9 cellular contexts compared by ENCODE assay signal in genomic region chr2:37390777-37391176, GRCh38. TPM values are rescaled to one million over a fixed set of nuclear protein-coding genes. Genes with fewer than 3 reads are reported as not detected.
DNase-seq lines count a peak whose midpoint lies in the region; ATAC-seq and TF ChIP-seq lines count a peak whose summit lies in the region.
"Had no signal": no experiment of that assay in that cellular context is flagged by ENCODE, and none has a peak within 500 bp of the region (broad histone marks: within the 10 kb centered on the region; RNA-seq: fewer than 3 reads in every experiment).

No MANE protein-coding gene starts in this region.

- no peak for TF ChIP-seq POLR2A in esophagus muscularis mucosa (IDR thresholded peaks at IDR 0.05; ENCODE audit: low read depth)

- peak overlapping the region; percentile 32 for H3K23ac ChIP-seq in mesendoderm (ENCODE audit: low read length)

- H3K79me1 ChIP-seq in mesendoderm (ENCODE audit: low read length) = no peaks in the 10 kb centered on the region

- H3K9me3 Mint-ChIP-seq in CD8-positive, alpha-beta memory T cell = no peaks in the 10 kb centered on the region

- peak overlapping the region; percentile 93 for H2BK5ac ChIP-seq in mesendoderm (ENCODE audit: low read length)

- peak overlapping the region in 4 of 7 donors; percentile 10 to 72 (median 53) for H3K4me3 Mint-ChIP-seq in CD8-positive, alpha-beta memory T cell
- H3K4me3 Mint-ChIP-seq in T-helper 17 cell = peak overlapping the region; percentile 81

- peaks cover 0 to 3% (median 2%) of the 10 kb centered on the region in 3 donors for H3K4me1 Mint-ChIP-seq in CD8-positive, alpha-beta memory T cell
- peaks cover 20% of the 10 kb centered on the region for H3K4me1 Mint-ChIP-seq in T-helper 17 cell

- POLR2A ChIA-PET in CD8-positive, alpha-beta memory T cell (lab: Charles Lee) = interaction anchor here (0.6 to 1.5 kb wide), 2 partner anchors 16 to 228 kb away, joined by 4 read pairs; no protein-coding TSS in a partner anchor

- H3K18ac ChIP-seq in mesendoderm (ENCODE audit: low read length) = peak overlapping the region; percentile 62

- no peak overlapping the region for H3K4me2 ChIP-seq in mesendoderm (ENCODE audit: low read length)

- no peak overlapping the region for H3K4me3 ChIP-seq in CD8-positive, alpha-beta memory T cell (ENCODE audit: low read length)
- H3K4me3 ChIP-seq in mesendoderm (ENCODE audit: low read length) (no peak overlapping the region), H7 (ENCODE audit: insufficient read depth, low read depth, low read length) (no peak overlapping the region), esophagus muscularis mucosa (no peak overlapping the region)

- no peak overlapping the region for H3K27ac ChIP-seq in CD8-positive, alpha-beta memory T cell (ENCODE audit: low read depth, low read length)
- peak overlapping the region; percentile 76 for H3K27ac ChIP-seq in mesendoderm (ENCODE audit: low read depth, low read length)
- no peak overlapping the region for H3K27ac ChIP-seq in esophagus muscularis mucosa (replicated peaks in 1 of 4)

- H2AK5ac ChIP-seq in mesendoderm (ENCODE audit: low read length) = peak overlapping the region; percentile 99

- H4K8ac ChIP-seq in mesendoderm (ENCODE audit: low read depth, low read length) = no peak overlapping the region

- H3K27me3 Mint-ChIP-seq in CD8-positive, alpha-beta memory T cell = no peaks in the 10 kb centered on the region
- H3K27me3 Mint-ChIP-seq in T-helper 17 cell = no peaks in the 10 kb centered on the region

- no peak for TF ChIP-seq CTCF in esophagus muscularis mucosa (IDR thresholded peaks at IDR 0.05)

- no peaks in the 10 kb centered on the region for H3K27me3 ChIP-seq in CD8-positive, alpha-beta memory T cell (ENCODE audit: insufficient read depth, low read length, poor library complexity, severe bottlenecking)
- H3K27me3 ChIP-seq in mesendoderm (ENCODE audit: insufficient read depth, low read length, poor library complexity) (no peaks in the 10 kb centered on the region), H7 (ENCODE audit: control insufficient read depth, insufficient read depth, low read length) (no peaks in the 10 kb centered on the region), esophagus muscularis mucosa (no peaks in the 10 kb centered on the region)

- H3K9ac ChIP-seq in mesendoderm (ENCODE audit: low read length) = peak overlapping the region; percentile 19

- intact Hi-C loops in esophagus muscularis mucosa (cut with DNase I) = no loop called here

- H3K79me2 ChIP-seq in mesendoderm (ENCODE audit: control insufficient read depth, insufficient read depth, low read length) = no peaks in the 10 kb centered on the region

- TF ChIP-seq EP300 in esophagus muscularis mucosa (IDR thresholded peaks at IDR 0.05) = no peak

- H3K4ac ChIP-seq in mesendoderm (ENCODE audit: low read depth, low read length) = peak overlapping the region; percentile 87

- H3K56ac ChIP-seq in mesendoderm (ENCODE audit: low read length) = peak overlapping the region; percentile 75

- no peak overlapping the region for H4K5ac ChIP-seq in mesendoderm (ENCODE audit: low read length)

- no CpG with 5 or more reads among the region's 2 CpGs for WGBS in mesendoderm (ENCODE audit: extremely low coverage, insufficient coverage, low lambda C conversion rate)
- WGBS in esophagus muscularis mucosa = 60% methylated on average over 2 of the region's 2 CpGs

- no peaks in the 10 kb centered on the region for H3K36me3 Mint-ChIP-seq in CD8-positive, alpha-beta memory T cell
- no peaks in the 10 kb centered on the region for H3K36me3 Mint-ChIP-seq in T-helper 17 cell (ENCODE audit: low read depth)

- DNase-seq in CD8-positive, alpha-beta memory T cell = no peak
- DNase-seq in T-helper 17 cell (no peak), mesendoderm (no peak), NCI-H69 (lab: John Stamatoyannopoulos, UW) (no peak), H7 (no peak), esophagus muscularis mucosa (ENCODE audit: extremely low spot score) (no peak), T1000 (lab: John Stamatoyannopoulos, UW) (no peak)
- DNase-seq: NCI-H2171 had no signal

- peak overlapping the region in 6 of 8 donors; percentile 81 to 94 (median 86) for H3K27ac Mint-ChIP-seq in CD8-positive, alpha-beta memory T cell
- H3K27ac Mint-ChIP-seq in T-helper 17 cell = no peak overlapping the region

- H3K9me3 ChIP-seq in CD8-positive, alpha-beta memory T cell (ENCODE audit: low read length) = no peaks in the 10 kb centered on the region
- H3K9me3 ChIP-seq in T-helper 17 cell (ENCODE audit: control insufficient read depth, low read length, poor library complexity, severe bottlenecking) (no peaks in the 10 kb centered on the region), esophagus muscularis mucosa (no peaks in the 10 kb centered on the region)

- ATAC-seq in GM21737 (IDR thresholded peaks at IDR 0.05; ENCODE audit: unreplicated experiment) = peak; percentile 4
- no peak for ATAC-seq in T-helper 17 cell

- peak overlapping the region; percentile 80 for H2BK120ac ChIP-seq in mesendoderm (ENCODE audit: low read depth, low read length)

- CTCF ChIA-PET in CD8-positive, alpha-beta memory T cell (lab: Charles Lee) = interaction anchor here (0.9 to 2.5 kb wide), 4 partner anchors 159 to 500 kb away, joined by 3 to 13 read pairs (median 4); partner anchors contain the start of gene NDUFAF7

- no peaks in the 10 kb centered on the region for H3K36me3 ChIP-seq in CD8-positive, alpha-beta memory T cell (ENCODE audit: insufficient read depth, low read length)
- no peaks in the 10 kb centered on the region for H3K36me3 ChIP-seq in mesendoderm (ENCODE audit: control insufficient read depth, insufficient read depth, low read length)
- no peaks in the 10 kb centered on the region for H3K36me3 ChIP-seq in H7 (replicated peaks; ENCODE audit: control insufficient read depth, insufficient read depth, low read length)
- H3K36me3 ChIP-seq in esophagus muscularis mucosa = no peaks in the 10 kb centered on the region

- peaks cover 25% of the 10 kb centered on the region for H3K4me1 ChIP-seq in CD8-positive, alpha-beta memory T cell (ENCODE audit: insufficient read depth, low read length)
- H3K4me1 ChIP-seq in mesendoderm (ENCODE audit: control insufficient read depth, low read depth, low read length) (peaks cover 29% of the 10 kb centered on the region), esophagus muscularis mucosa (peaks cover 8 to 17% (median 11%) of the 10 kb centered on the region in 4 donors)

- H2BK15ac ChIP-seq in mesendoderm (replicated peaks; ENCODE audit: low read depth) = no peak overlapping the region

RNA-seq across cellular contexts. Expression of gene QPCT, which starts 46.3 kb away (rescaled TPM):
- total RNA-seq in CD8-positive, alpha-beta memory T cell = 1 to 10 TPM; 3.9 to 4.2 TPM
- 0.26 TPM for polyA plus RNA-seq in CD8-positive, alpha-beta memory T cell
- total RNA-seq in T-helper 17 cell = 1 to 10 TPM in 1 of 2 donors, under 1 TPM in 1; 0.78 to 1.0 TPM
- 26.1 TPM for polyA plus RNA-seq in mesendoderm (2013, experiment 1 of 2)
- 24.8 TPM for polyA plus RNA-seq in mesendoderm (2013, experiment 2 of 2)
- 0.90 and 1.1 TPM in 2 replicates for total RNA-seq in H7 (2014; rRNA removed; shearing (Covaris generic))
- total RNA-seq in esophagus muscularis mucosa = 1 to 10 TPM; 1.2 to 5.1 (median 4.0) TPM
